Comparison of ENCODE assay signal across 20 cellular contexts in the genomic region with DNA sequence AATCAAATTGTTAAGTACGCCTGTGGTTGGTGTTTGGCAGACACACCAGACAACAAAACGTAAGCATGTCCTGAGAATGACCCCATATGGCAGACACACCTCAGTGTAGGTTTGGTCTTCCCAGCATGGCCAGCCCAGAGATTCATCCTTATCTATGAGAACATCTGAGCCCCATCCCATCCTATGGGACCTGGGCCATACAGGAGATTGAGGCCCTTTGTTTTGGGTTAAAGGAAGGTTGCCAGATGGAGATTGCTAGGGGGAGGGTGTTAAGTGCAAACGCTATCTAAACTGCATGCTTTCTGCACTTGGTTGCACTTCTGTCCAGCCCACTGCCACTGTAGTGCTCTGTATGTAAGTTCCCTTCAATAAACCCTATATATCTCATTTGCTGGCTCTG.
"Had no signal": no experiment of that assay in that cellular context is flagged by ENCODE, and none has a peak within 500 bp of the region (broad histone marks: within the 10 kb centered on the region; RNA-seq: fewer than 3 reads in every experiment).

No MANE protein-coding gene starts in this region.

- H3K4me1 ChIP-seq: ascending aorta, colonic mucosa had no signal

- H3K36me3 ChIP-seq: ascending aorta, colonic mucosa, ovary, stomach had no signal

- H3K27me3 ChIP-seq: ascending aorta, colonic mucosa, foreskin keratinocyte, ovary, stomach had no signal

- H3K4me2 ChIP-seq: smooth muscle cell had no signal

- H3K27ac ChIP-seq: ascending aorta, colonic mucosa, foreskin keratinocyte, ovary, stomach had no signal

- DNase-seq: activated CD4-positive, alpha-beta T cell treated with anti-CD3 and anti-CD28 coated beads, Interleukin-2, amount 10 ng/mL, durations not matched to agents 7 days and 5 days; activated CD8-positive, alpha-beta T cell treated with anti-CD3 and anti-CD28 coated beads, Interleukin-2, amount 10 ng/mL, durations not matched to agents 7 days and 5 days; activated effector memory CD4-positive, alpha-beta T cell treated with Interleukin-2 at 50 U/mL for 16 hours; activated naive CD4-positive, alpha-beta T cell treated with anti-CD3 and anti-CD28 coated beads, Interleukin-2, amount 50 U/mL, for 16 hours; activated T-cell treated with anti-CD3 and anti-CD28 coated beads, Interleukin-2, amount 50 U/mL, for 4 hours; colonic mucosa; foreskin keratinocyte; head of caudate nucleus; immature natural killer cell; kidney glomerular epithelial cell; left ventricle myocardium superior; naive thymus-derived CD4-positive, alpha-beta T cell; ovary; stimulated activated CD4-positive, alpha-beta T cell treated with anti-CD3 and anti-CD28 coated beads, Interleukin-4, amount 100 ng/mL, for 1 hour; stomach; T1000 had no signal

- H3K9me3 ChIP-seq: ascending aorta, colonic mucosa, ovary, stomach had no signal

- ATAC-seq: activated CD4-positive, CD25-positive, alpha-beta regulatory T cell treated with anti-CD3 and anti-CD28 coated beads, Interleukin-2, amount 50 U/mL, for 24 hours; activated CD8-positive, alpha-beta T cell treated with anti-CD3 and anti-CD28 coated beads, Interleukin-2, amount 10 ng/mL, durations not matched to agents 7 days and 5 days; activated T-cell treated with anti-CD3 and anti-CD28 coated beads, Interleukin-2, amount 50 U/mL, for 4 hours; foreskin keratinocyte; left ventricle myocardium superior; naive thymus-derived CD4-positive, alpha-beta T cell; sciatic nerve had no signal

- H3K4me3 ChIP-seq: ascending aorta, colonic mucosa, ovary, smooth muscle cell, stomach had no signal
